Comparison of ENCODE assay signal across 33 cellular contexts in genomic region chr4:86847576-86847975, GRCh38. TPM values are rescaled to one million over a fixed set of nuclear protein-coding genes. Genes with fewer than 3 reads are reported as not detected.
DNase-seq lines count a peak whose midpoint lies in the region; ATAC-seq, FAIRE-seq and TF ChIP-seq lines count a peak whose summit lies in the region.
"Had no signal": no experiment of that assay in that cellular context is flagged by ENCODE, and none has a peak within 500 bp of the region (broad histone marks: within the 10 kb centered on the region; RNA-seq: fewer than 3 reads in every experiment).

No MANE protein-coding gene starts in this region.

- H2AK5ac ChIP-seq in H1 (ENCODE audit: low read depth, low read length) = no peak overlapping the region
- H2AK5ac ChIP-seq in mesenchymal stem cell (ENCODE audit: low read length, severe bottlenecking) = no peak overlapping the region

- POLR2A ChIA-PET in H1 (lab: Charles Lee; ENCODE audit: partially characterized antibody) = interaction anchor here (1.3 kb wide), 1 partner anchor 45 kb away, joined by 4 read pairs; no protein-coding TSS in a partner anchor

- H3K4me1 ChIP-seq in right cardiac atrium (ENCODE audit: control insufficient read depth, insufficient read depth, low read length) (peaks cover 3% of the 10 kb centered on the region), H1 (replicated peaks in 1 of 4; ENCODE audit: control insufficient read depth in 3 of 4, insufficient read depth in 4 of 4, low read length in 3 of 4) (no peaks in the 10 kb centered on the region), mesenchymal stem cell (ENCODE audit: control insufficient read depth, insufficient read depth, low read depth, low read length) (peaks cover 1% of the 10 kb centered on the region), vagina (peaks cover 41% of the 10 kb centered on the region), tibial artery (peaks cover 0 to 5% (median 0%) of the 10 kb centered on the region in 4 donors)
- H3K4me1 ChIP-seq: colonic mucosa, right lobe of liver had no signal

- TF ChIP-seq POLR2A in H1 (IDR thresholded peaks at IDR 0.05; ENCODE audit: control extremely low read depth in 1 of 2, low read depth in 2 of 2, low read length in 2 of 2) (no peak), vagina (IDR thresholded peaks at IDR 0.05) (no peak)

- no peak for ATAC-seq in right cardiac atrium
- no peak for ATAC-seq in left ventricle myocardium superior
- no peak for ATAC-seq in GM18498 (IDR thresholded peaks at IDR 0.05; ENCODE audit: unreplicated experiment)
- ATAC-seq: activated CD4-positive, CD25-positive, alpha-beta regulatory T cell treated with anti-CD3 and anti-CD28 coated beads, Interleukin-2, amount 50 U/mL, for 24 hours; right lobe of liver; stimulated activated naive CD8-positive, alpha-beta T cell treated with anti-CD3 and anti-CD28 coated beads, Interleukin-15, Interleukin-2, amounts not matched to agents 100 U/mL and 50 U/mL, for 24 hours had no signal

- H3K36me3 ChIP-seq in H1 (ENCODE audit: control insufficient read depth in 2 of 4, insufficient read depth in 4 of 4, low read length in 3 of 4) = no peaks in the 10 kb centered on the region
- no peaks in the 10 kb centered on the region for H3K36me3 ChIP-seq in mesenchymal stem cell (ENCODE audit: control insufficient read depth in 1 of 2, insufficient read depth in 2 of 2, low read depth in 1 of 2, low read length in 2 of 2)
- no peaks in the 10 kb centered on the region for H3K36me3 ChIP-seq in vagina
- no peaks in the 10 kb centered on the region for H3K36me3 ChIP-seq in tibial artery
- H3K36me3 ChIP-seq: cardiac muscle cell, colonic mucosa, right lobe of liver, thyroid gland had no signal

- 0 out of 2 replicates have a peak overlapping the region, but pooled peaks have one; percentile 4 for H2AFZ ChIP-seq in H1 (ENCODE audit: low read length)
- H2AFZ ChIP-seq in mesenchymal stem cell (ENCODE audit: low read depth, low read length) = no peak overlapping the region

- H3K9ac ChIP-seq in H1 (replicated peaks in 1 of 4; ENCODE audit: extremely low read depth in 1 of 4, low read depth in 3 of 4, low read length in 3 of 4) (no peak overlapping the region), mesenchymal stem cell (ENCODE audit: low read length) (peak overlapping the region; percentile 19)
- H3K9ac ChIP-seq: SK-N-SH had no signal

- H3K9me3 ChIP-seq in right cardiac atrium (ENCODE audit: control insufficient read depth, low read length) (no peaks in the 10 kb centered on the region), H1 (ENCODE audit: insufficient read depth in 2 of 2, low read depth in 1 of 2, low read length in 1 of 2) (no peaks in the 10 kb centered on the region), mesenchymal stem cell (ENCODE audit: control insufficient read depth, low read length) (no peaks in the 10 kb centered on the region), vagina (no peaks in the 10 kb centered on the region), tibial artery (no peaks in the 10 kb centered on the region)
- H3K9me3 ChIP-seq: colonic mucosa, right lobe of liver, SK-N-SH, thyroid gland had no signal

- no peak overlapping the region for H2BK120ac ChIP-seq in H1 (replicated peaks; ENCODE audit: low read depth, low read length)
- no peak overlapping the region for H2BK120ac ChIP-seq in mesenchymal stem cell (ENCODE audit: low read depth, low read length)

- H2BK12ac ChIP-seq in H1 (ENCODE audit: low read depth, low read length) (no peak overlapping the region), mesenchymal stem cell (ENCODE audit: low read length in 2 of 2) (no peak overlapping the region)

- H3K56ac ChIP-seq in H1 (replicated peaks; ENCODE audit: insufficient read length, low read depth, low read length) = no peak overlapping the region

- H3K27me3 ChIP-seq in right cardiac atrium (ENCODE audit: control insufficient read depth, insufficient read depth) (no peaks in the 10 kb centered on the region), H1 (replicated peaks in 1 of 4; ENCODE audit: control insufficient read depth in 3 of 4, extremely low read depth in 1 of 4, insufficient read depth in 3 of 4, low read length in 3 of 4) (no peaks in the 10 kb centered on the region), mesenchymal stem cell (ENCODE audit: control insufficient read depth in 1 of 2, insufficient read depth in 1 of 2, low read length in 2 of 2) (no peaks in the 10 kb centered on the region), vagina (no peaks in the 10 kb centered on the region), tibial artery (no peaks in the 10 kb centered on the region)
- H3K27me3 ChIP-seq: cardiac muscle cell, colonic mucosa, right lobe of liver, thyroid gland had no signal

- no peaks in the 10 kb centered on the region for H3K79me1 ChIP-seq in H1 (ENCODE audit: low read depth, low read length)
- H3K79me1 ChIP-seq in mesenchymal stem cell (replicated peaks; ENCODE audit: low read length, poor library complexity, severe bottlenecking) = no peaks in the 10 kb centered on the region

- no peak for FAIRE-seq in H1 (lab: Jason Lieb, UNC)
- FAIRE-seq: A204.1, H54, islet of Langerhans had no signal

- H3K27ac ChIP-seq in right cardiac atrium (ENCODE audit: low read length) (no peak overlapping the region), H1 (ENCODE audit: low read depth, low read length) (no peak overlapping the region), mesenchymal stem cell (ENCODE audit: low read length, poor library complexity, severe bottlenecking) (no peak overlapping the region), vagina (peak overlapping the region; percentile 72), tibial artery (no peak overlapping the region)
- H3K27ac ChIP-seq: cardiac muscle cell, colonic mucosa, right lobe of liver, RWPE1 had no signal

- H3K4me3 ChIP-seq in right cardiac atrium (ENCODE audit: low read length) (peak overlapping the region; percentile 4), H1 (ENCODE audit: extremely low read depth in 1 of 4, insufficient read depth in 2 of 4, low read depth in 3 of 4, low read length in 4 of 4) (no peak overlapping the region), mesenchymal stem cell (ENCODE audit: insufficient read depth in 1 of 2, low read depth in 1 of 2, low read length in 2 of 2) (peak overlapping the region in 1 of 2 experiments; percentile 8), vagina (peak overlapping the region in 1 of 2 donors; percentile 32), tibial artery (peak overlapping the region in 1 of 2 donors; percentile 3)
- H3K4me3 ChIP-seq: cardiac muscle cell, colonic mucosa, lung, right lobe of liver, thyroid gland had no signal

- TF ChIP-seq EP300 in H1 (IDR thresholded peaks at IDR 0.05; ENCODE audit: borderline replicate concordance in 1 of 2, low read depth in 2 of 2, low read length in 2 of 2) = no peak

- H3K79me2 ChIP-seq in H1 (ENCODE audit: control insufficient read depth in 1 of 2, insufficient read depth in 2 of 2, low read length in 2 of 2) = no peaks in the 10 kb centered on the region

- H3K23ac ChIP-seq in H1 (ENCODE audit: insufficient read length) = no peak overlapping the region
- H3K23ac ChIP-seq in mesenchymal stem cell (ENCODE audit: low read length in 2 of 2) = no peak overlapping the region

- H2BK5ac ChIP-seq in H1 (ENCODE audit: low read depth, low read length) (no peak overlapping the region), mesenchymal stem cell (ENCODE audit: low read depth, low read length, poor library complexity, severe bottlenecking) (no peak overlapping the region)

- H3K4ac ChIP-seq in H1 (replicated peaks; ENCODE audit: insufficient read length, low read depth, low read length) = no peak overlapping the region
- no peak overlapping the region for H3K4ac ChIP-seq in mesenchymal stem cell (ENCODE audit: low read depth in 1 of 2, low read length in 2 of 2)

- no peaks in the 10 kb centered on the region for H4K20me1 ChIP-seq in H1 (replicated peaks in 1 of 2; ENCODE audit: control insufficient read depth in 1 of 2, insufficient read depth in 2 of 2, low read length in 2 of 2)

- H3K4me2 ChIP-seq in H1 (ENCODE audit: insufficient read depth in 1 of 2, low read depth in 2 of 2, low read length in 2 of 2) = no peak overlapping the region
- no peak overlapping the region for H3K4me2 ChIP-seq in mesenchymal stem cell (ENCODE audit: low read length, poor library complexity, severe bottlenecking)
- H3K4me2 ChIP-seq: SK-N-SH had no signal

- DNase-seq in right cardiac atrium (no peak), left ventricle myocardium superior (no peak), H1 (ENCODE audit: low read depth in 1 of 2, low spot score in 2 of 2) (no peak), mesenchymal stem cell (no peak), vagina (ENCODE audit: extremely low spot score in 2 of 2) (no peak), NCI-H510A treated with DMSO at 0.1 percent for 48 hours (lab: John Stamatoyannopoulos, UW) (no peak), tibial artery (no peak)
- DNase-seq: activated CD4-positive, alpha-beta memory T cell treated with anti-CD3 and anti-CD28 coated beads for 36 hours; activated CD8-positive, alpha-beta memory T cell treated with anti-CD3 and anti-CD28 coated beads, Interleukin-2, amount 50 U/mL, for 48 hours; activated naive CD4-positive, alpha-beta T cell treated with anti-CD3 and anti-CD28 coated beads, Interleukin-2, amount 50 U/mL, for 16 hours; CD8-positive, alpha-beta memory T cell; colonic mucosa; effector memory CD4-positive, alpha-beta T cell; NCI-H1105; NCI-H1930; NCI-H226; NCI-H774; right lobe of liver; SK-N-SH; stimulated activated naive CD8-positive, alpha-beta T cell treated with anti-CD3 and anti-CD28 coated beads, Interleukin-15, Interleukin-2, amounts not matched to agents 100 U/mL and 50 U/mL, for 24 hours; thyroid gland had no signal

- H2BK20ac ChIP-seq in H1 (ENCODE audit: low read length) = no peak overlapping the region

- no peak overlapping the region for H4K8ac ChIP-seq in H1 (ENCODE audit: extremely low read depth, insufficient read depth, low read length)
- no peak overlapping the region for H4K8ac ChIP-seq in mesenchymal stem cell (ENCODE audit: low read length)

- 64% methylated on average over 4 of the region's 4 CpGs for WGBS in right cardiac atrium
- 90% methylated on average over 4 of the region's 4 CpGs; no CpG with 5 or more reads in 1 of the 2 experiments for WGBS in H1 (ENCODE audit: extremely low coverage in 1 of 2, insufficient coverage in 1 of 2, insufficient read length in 1 of 2, insufficient replicate concordance in 2 of 2, low coverage in 1 of 2, low lambda C conversion rate in 2 of 2, missing lambda C conversion rate in 1 of 2), 2 experiments
- 77% methylated on average over 4 of the region's 4 CpGs for WGBS in mesenchymal stem cell

- TF ChIP-seq CTCF in H1 (IDR thresholded peaks at IDR 0.05; ENCODE audit: control extremely low read depth in 1 of 3, insufficient read depth in 1 of 3, low read depth in 1 of 3, low read length in 3 of 3) (no peak), vagina (IDR thresholded peaks at IDR 0.05) (no peak), tibial artery (IDR thresholded peaks at IDR 0.05) (no peak)

- H3K14ac ChIP-seq in H1 (ENCODE audit: insufficient read length) (no peak overlapping the region), mesenchymal stem cell (ENCODE audit: low read length in 2 of 2) (no peak overlapping the region)

- H3K23me2 ChIP-seq in H1 (ENCODE audit: low read depth, low read length) = 0 out of 2 replicates have a peak, but pooled peaks cover 1% of the 10 kb centered on the region

- intact Hi-C loops in right cardiac atrium (cut with DNase I) = no loop called here
- intact Hi-C loops in left ventricle myocardium superior (cut with micrococcal nuclease) = no loop called here
- intact Hi-C loops in vagina (cut with DNase I) = no loop called here
- intact Hi-C loops in tibial artery (cut with DNase I; ENCODE audit: low total_unique reads) = no loop called here

- TF ChIP-seq RAD21 in H1 (IDR thresholded peaks at IDR 0.05 in 1 of 2, conservative IDR thresholded peaks at IDR 0.05 in 1 of 2; ENCODE audit: low read depth in 2 of 2, low read length in 2 of 2) = no peak

- H3K18ac ChIP-seq in H1 (ENCODE audit: extremely low read depth, low read length) (no peak overlapping the region), mesenchymal stem cell (ENCODE audit: low read depth in 1 of 2, low read length in 2 of 2) (no peak overlapping the region)

- H4K91ac ChIP-seq in H1 (replicated peaks; ENCODE audit: insufficient read length, low read length) (no peak overlapping the region), mesenchymal stem cell (ENCODE audit: low read length) (no peak overlapping the region)

- no peak overlapping the region for H2BK15ac ChIP-seq in H1 (ENCODE audit: low read length)
- H2BK15ac ChIP-seq in mesenchymal stem cell (ENCODE audit: low read depth, poor library complexity, severe bottlenecking) = no peak overlapping the region

- H4K5ac ChIP-seq in H1 (ENCODE audit: insufficient read length, low read depth, low read length) = no peak overlapping the region

- CTCF ChIA-PET in H1 (lab: Charles Lee; ENCODE audit: partially characterized antibody) = interaction anchor here (0.9 to 2.7 kb wide), 2 partner anchors 29 to 31 kb away, joined by 3 to 8 read pairs; no protein-coding TSS in a partner anchor

RNA-seq across cellular contexts. Expression of gene SLC10A6, which starts 1.6 kb away (rescaled TPM):
- total RNA-seq in right cardiac atrium (1 to 10 TPM in 1 of 4 donors, under 1 TPM in 3; 0.71 to 1.6 (median 0.87) TPM), left ventricle myocardium superior (0.82 TPM), vagina (28.2 TPM)
- polyA plus RNA-seq in right cardiac atrium (0.52 TPM), H1 (2011; rRNA removed) (not detected in 2 replicates)
- 0.21 TPM in 1 of 2 replicates, not detected in the other for total RNA-seq in H1 (2021; fragmentation: NEBNext Ultra II Directional; extraction: Animal tissue kit (Norgen Biotek cat#: 25700))
- polyA plus RNA-seq in H1 (2011; cell fraction: cytosol; rRNA removed) = 0.05 TPM
- polyA plus RNA-seq in H1 (2011; cell fraction: nucleus; rRNA removed) = 0.10 TPM
- 0.12 TPM in 1 of 4 replicates, not detected in the others for polyA plus RNA-seq in H1 (2012, experiment 1 of 2)
- polyA plus RNA-seq in H1 (2012, experiment 2 of 2) = not detected
- polyA plus RNA-seq in H1 (2013, experiment 1 of 2) = not detected
- polyA plus RNA-seq in H1 (2013, experiment 2 of 2) = 0.04 TPM
- polyA minus RNA-seq in H1 (2011; rRNA and poly(A)+ RNA removed) = not detected in 2 replicates
- polyA minus RNA-seq in H1 (2011; cell fraction: cytosol; rRNA and poly(A)+ RNA removed) = not detected
- not detected for polyA minus RNA-seq in H1 (2011; cell fraction: nucleus; rRNA and poly(A)+ RNA removed)
- polyA plus RNA-seq in mesenchymal stem cell (2013, experiment 1 of 2) = not detected
- 0.03 TPM for polyA plus RNA-seq in mesenchymal stem cell (2013, experiment 2 of 2)
- total RNA-seq: activated CD4-positive, alpha-beta memory T cell treated with anti-CD3 and anti-CD28 coated beads for 36 hours; cardiac muscle cell; CD8-positive, alpha-beta memory T cell; glomerular endothelial cell; HT-29; M059J had no signal
- polyA plus RNA-seq: cardiac muscle cell; CD8-positive, alpha-beta memory T cell; neural cell; SK-N-SH had no signal

RNA-seq across cellular contexts. Expression of gene C4orf36, which starts 44.6 kb away (rescaled TPM):
- total RNA-seq in right cardiac atrium (1 to 10 TPM in 1 of 4 donors, under 1 TPM in 1, not detected in 2; 0.97 to 2.3 TPM), left ventricle myocardium superior (1.1 TPM), vagina (not detected)
- polyA plus RNA-seq in right cardiac atrium (0.18 TPM), H1 (2011; rRNA removed) (1.2 and 1.4 TPM in 2 replicates)
- 1.5 TPM in 2 replicates for total RNA-seq in H1 (2021; fragmentation: NEBNext Ultra II Directional; extraction: Animal tissue kit (Norgen Biotek cat#: 25700))
- polyA plus RNA-seq in H1 (2011; cell fraction: cytosol; rRNA removed) = 1.8 TPM
- 1.7 TPM for polyA plus RNA-seq in H1 (2011; cell fraction: nucleus; rRNA removed)
- 1.4 to 2.5 TPM (median 1.9 TPM) in 4 replicates for polyA plus RNA-seq in H1 (2012, experiment 1 of 2)
- polyA plus RNA-seq in H1 (2012, experiment 2 of 2) = 1.6 TPM
- 0.71 TPM for polyA plus RNA-seq in H1 (2013, experiment 1 of 2)
- polyA plus RNA-seq in H1 (2013, experiment 2 of 2) = 1.4 TPM
- polyA minus RNA-seq in H1 (2011; rRNA and poly(A)+ RNA removed) = 0.98 and 1.4 TPM in 2 replicates
- polyA minus RNA-seq in H1 (2011; cell fraction: cytosol; rRNA and poly(A)+ RNA removed) = 1.0 TPM
- polyA minus RNA-seq in H1 (2011; cell fraction: nucleus; rRNA and poly(A)+ RNA removed) = 0.90 TPM
- polyA plus RNA-seq in mesenchymal stem cell (2013, experiment 1 of 2) = 0.50 TPM
- polyA plus RNA-seq in mesenchymal stem cell (2013, experiment 2 of 2) = 0.12 TPM
- total RNA-seq: cardiac muscle cell; CD8-positive, alpha-beta memory T cell; glomerular endothelial cell had no signal
- polyA plus RNA-seq: CD8-positive, alpha-beta memory T cell had no signal

Comparison
In these comparisons a context has a peak if more than half of its experiments do, and no peak if none do; other contexts are left out.
1. RNA of gene SLC10A6, which starts 1.6 kb away (total RNA-seq): 28.2 TPM in vagina (single experiment); 0.71 to 1.6 TPM in right cardiac atrium, 0.82 TPM in left ventricle myocardium superior (single experiment) and 0.21 TPM in H1; every median in the first group is over 10 times any median in the second.